Comparison of ENCODE assay signal across 17 cellular contexts in the genomic region with DNA sequence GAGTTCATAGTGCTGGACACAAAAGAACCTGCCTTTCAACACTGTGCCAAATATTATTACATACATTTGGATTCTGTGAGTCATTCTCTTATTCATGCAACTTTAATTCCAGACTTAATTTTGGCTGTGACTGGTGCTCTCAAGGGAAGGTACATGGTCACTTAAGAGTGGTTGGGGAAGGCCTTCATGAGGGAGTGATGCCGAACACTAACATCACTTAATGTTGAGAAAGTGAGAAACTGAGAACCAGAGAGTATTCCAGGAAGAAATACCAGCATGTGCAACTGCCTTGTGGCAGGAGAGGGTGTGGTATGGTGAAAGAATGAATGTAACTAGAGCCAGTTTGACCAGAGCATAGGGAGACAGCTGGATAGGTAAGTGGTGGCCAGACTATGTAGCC. TPM values are rescaled to one million over a fixed set of nuclear protein-coding genes. Genes with fewer than 3 reads are reported as not detected.
DNase-seq lines count a peak whose midpoint lies in the region; ATAC-seq, FAIRE-seq and TF ChIP-seq lines count a peak whose summit lies in the region.
"Had no signal": no experiment of that assay in that cellular context is flagged by ENCODE, and none has a peak within 500 bp of the region (broad histone marks: within the 10 kb centered on the region; RNA-seq: fewer than 3 reads in every experiment).

No MANE protein-coding gene starts in this region.

- no peak for TF ChIP-seq CTCF in fibroblast of pulmonary artery (IDR thresholded peaks at IDR 0.05; ENCODE audit: low read length, missing control alignments)

- peak; percentile 67 for FAIRE-seq in H54 (lab: Jason Lieb, UNC)

- no peak for TF ChIP-seq POLR2A in H54 (IDR thresholded peaks at IDR 0.05; ENCODE audit: low read depth, low read length)

- H3K4me3 ChIP-seq in fibroblast of pulmonary artery (replicated peaks; ENCODE audit: low read depth, low read length) (no peak overlapping the region), skeletal muscle cell (ENCODE audit: low read depth, low read length) (no peak overlapping the region)
- H3K4me3 ChIP-seq: coronary artery, stomach had no signal

- ATAC-seq in SK-N-SH treated with all-trans-retinoic acid at 6 μM for 48 hours (peak; percentile 74), sciatic nerve (no peak), GM18870 (IDR thresholded peaks at IDR 0.05; ENCODE audit: unreplicated experiment) (no peak)
- ATAC-seq: right cardiac atrium had no signal

- peak; percentile 4 for DNase-seq in H54 (ENCODE audit: insufficient read length, low spot score)
- peak; percentile 62 for DNase-seq in fibroblast of pulmonary artery (ENCODE audit: low read depth)
- DNase-seq in skeletal muscle cell (ENCODE audit: low read depth), result peak; percentile 18
- DNase-seq in sciatic nerve (ENCODE audit: low spot score), result no peak
- DNase-seq in T-helper 1 cell, result no peak
- DNase-seq in activated CD4-positive, alpha-beta T cell treated with anti-CD3 and anti-CD28 coated beads for 4 hours, result no peak
- DNase-seq: activated CD8-positive, alpha-beta memory T cell treated with anti-CD3 and anti-CD28 coated beads, Interleukin-2, amount 50 U/mL, for 4 hours; activated naive CD4-positive, alpha-beta T cell treated with anti-CD3 and anti-CD28 coated beads, Interleukin-2, amount 50 U/mL, for 16 hours; CD8-positive, alpha-beta memory T cell; foreskin melanocyte; NCI-H1092 treated with DMSO at 0.1 percent for 48 hours; right cardiac atrium; stomach; WERI-Rb-1 had no signal

- intact Hi-C loops in sciatic nerve (cut with DNase I), result no loop called here

TF ChIP-seq in SK-N-SH treated with all-trans-retinoic acid at 6 μM for 48 hours, 23 proteins besides CTCF, POLR2A, EP300 and RAD21:
- TF ChIP-seq ISL1 (CRISPR knock-in tag; IDR thresholded peaks at IDR 0.05) (0 out of 2 replicates have a peak, but pooled peaks have one; percentile 28), TOX (CRISPR knock-in tag; IDR thresholded peaks at IDR 0.05; ENCODE audit: borderline replicate concordance) (no peak), OSR1 (CRISPR knock-in tag; IDR thresholded peaks at IDR 0.05) (no peak), TSHZ2 (CRISPR knock-in tag; IDR thresholded peaks at IDR 0.05) (no peak), ESRRG (CRISPR knock-in tag; IDR thresholded peaks at IDR 0.05) (no peak)
- TF ChIP-seq, protein P1, sequence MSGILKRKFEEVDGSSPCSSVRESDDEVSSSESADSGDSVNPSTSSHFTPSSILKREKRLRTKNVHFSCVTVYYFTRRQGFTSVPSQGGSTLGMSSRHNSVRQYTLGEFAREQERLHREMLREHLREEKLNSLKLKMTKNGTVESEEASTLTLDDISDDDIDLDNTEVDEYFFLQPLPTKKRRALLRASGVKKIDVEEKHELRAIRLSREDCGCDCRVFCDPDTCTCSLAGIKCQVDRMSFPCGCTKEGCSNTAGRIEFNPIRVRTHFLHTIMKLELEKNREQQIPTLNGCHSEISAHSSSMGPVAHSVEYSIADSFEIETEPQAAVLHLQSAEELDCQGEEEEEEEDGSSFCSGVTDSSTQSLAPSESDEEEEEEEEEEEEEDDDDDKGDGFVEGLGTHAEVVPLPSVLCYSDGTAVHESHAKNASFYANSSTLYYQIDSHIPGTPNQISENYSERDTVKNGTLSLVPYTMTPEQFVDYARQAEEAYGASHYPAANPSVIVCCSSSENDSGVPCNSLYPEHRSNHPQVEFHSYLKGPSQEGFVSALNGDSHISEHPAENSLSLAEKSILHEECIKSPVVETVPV (CRISPR knock-in tag; IDR thresholded peaks at IDR 0.05), result no peak

RNA-seq across cellular contexts. Expression of gene FHDC1, which starts 41.5 kb away (rescaled TPM):
- 3.9 TPM for total RNA-seq in sciatic nerve

Comparison
In these comparisons a context has a peak if more than half of its experiments do, and no peak if none do; other contexts are left out.
1. DNase-seq: peak in H54 (single experiment), fibroblast of pulmonary artery (single experiment) and skeletal muscle cell (single experiment); none in sciatic nerve (single experiment), T-helper 1 cell (0 of 5) and activated CD4-positive, alpha-beta T cell treated with anti-CD3 and anti-CD28 coated beads for 4 hours (0 of 2).